22 cellular contexts compared by ENCODE assay signal in the genomic region with DNA sequence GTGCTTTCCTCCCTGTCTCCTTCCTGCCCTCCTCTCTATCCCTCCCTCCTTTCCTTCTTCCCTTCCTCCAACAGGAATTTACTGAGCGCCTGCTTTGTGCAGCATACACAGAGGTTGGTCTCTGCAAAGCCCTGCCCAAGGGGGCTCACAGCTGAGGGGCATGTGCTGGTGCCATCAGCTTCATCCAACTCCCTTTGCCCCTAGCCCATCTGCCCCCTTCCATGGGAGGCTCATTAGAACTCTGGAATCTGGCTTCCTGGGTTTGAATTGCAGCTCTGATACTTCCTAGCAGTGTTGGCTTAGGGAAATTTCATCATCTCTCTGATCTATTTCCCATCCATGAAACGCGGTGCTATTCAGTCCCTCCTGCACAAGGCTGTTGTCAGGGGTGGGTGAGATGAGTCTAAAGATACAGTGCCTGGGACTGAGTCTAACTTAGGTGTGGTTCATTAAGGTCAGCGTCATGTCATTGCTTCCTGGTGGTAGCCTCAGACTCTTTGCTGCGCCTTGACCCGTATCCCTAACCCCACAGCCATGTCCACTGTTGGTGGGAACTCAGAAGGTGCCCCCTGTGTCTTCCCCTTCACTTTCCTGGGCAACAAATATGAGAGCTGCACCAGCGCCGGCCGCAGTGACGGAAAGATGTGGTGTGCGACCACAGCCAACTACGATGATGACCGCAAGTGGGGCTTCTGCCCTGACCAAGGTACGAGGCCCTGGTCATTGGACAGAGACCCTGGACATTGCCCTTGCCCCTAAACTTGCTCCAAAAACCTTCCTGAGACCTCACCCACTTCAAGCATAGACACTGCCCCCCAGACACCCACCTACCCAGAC. TPM values are rescaled to one million over a fixed set of nuclear protein-coding genes. Genes with fewer than 3 reads are reported as not detected.
"Had no signal": no experiment of that assay in that cellular context is flagged by ENCODE, and none has a peak within 500 bp of the region (broad histone marks: within the 10 kb centered on the region; RNA-seq: fewer than 3 reads in every experiment).

No MANE protein-coding gene starts in this region.

- H3K4me1 ChIP-seq: adrenal gland had no signal

- DNase-seq: activated CD4-positive, alpha-beta T cell treated with anti-CD3 and anti-CD28 coated beads for 1 hour; activated CD4-positive, alpha-beta T cell treated with anti-CD3 and anti-CD28 coated beads, Interleukin-2, amount 50 U/mL, for 1 hour; activated gamma-delta T cell treated with Interleukin-2 at 50 U/mL for 16 hours; activated T-cell treated with anti-CD3 and anti-CD28 coated beads, Interleukin-2, amount 50 U/mL, for 1 hour; effector CD4-positive, alpha-beta T cell; heart left ventricle; left colon; mesendoderm; naive thymus-derived CD4-positive, alpha-beta T cell; stimulated activated CD4-positive, alpha-beta T cell treated with anti-CD3 and anti-CD28 coated beads, Interleukin-12 subunit alpha, Interleukin-12 subunit beta, amount 100 ng/mL, for 4 hours; stimulated activated CD4-positive, alpha-beta T cell treated with anti-CD3 and anti-CD28 coated beads, Interleukin-4, amount 100 ng/mL, for 4 hours; T-cell; transverse colon had no signal

- H3K4me3 Mint-ChIP-seq: activated naive CD4-positive, alpha-beta T cell treated with anti-CD3 and anti-CD28 coated beads, Interleukin-2, amount 50 U/mL, for 24 hours; dendritic cell treated with granulocyte-macrophage colony-stimulating factor and Interleukin-4, amounts not matched to agents 40 ng/mL and 50 ng/mL, for 4 days; naive thymus-derived CD4-positive, alpha-beta T cell; neural crest cell; stimulated activated naive CD8-positive, alpha-beta T cell treated with anti-CD3 and anti-CD28 coated beads, Interleukin-15, Interleukin-2, amounts not matched to agents 100 ng/mL and 50 ng/mL, for 24 hours; T-cell had no signal

- H3K27ac Mint-ChIP-seq: activated naive CD4-positive, alpha-beta T cell treated with anti-CD3 and anti-CD28 coated beads, Interleukin-2, amount 50 U/mL, for 24 hours; dendritic cell treated with granulocyte-macrophage colony-stimulating factor and Interleukin-4, amounts not matched to agents 40 ng/mL and 50 ng/mL, for 4 days; stimulated activated naive CD8-positive, alpha-beta T cell treated with anti-CD3 and anti-CD28 coated beads, Interleukin-15, Interleukin-2, amounts not matched to agents 100 ng/mL and 50 ng/mL, for 24 hours; T-cell had no signal

- ATAC-seq: esophagus mucosa; heart left ventricle; left colon; naive thymus-derived CD4-positive, alpha-beta T cell; T-cell had no signal

- H3K36me3 ChIP-seq: transverse colon had no signal

- H3K27me3 ChIP-seq: adrenal gland, heart left ventricle, transverse colon had no signal

- FAIRE-seq: frontal cortex, keratinocyte had no signal

- H3K4me3 ChIP-seq: adrenal gland, heart left ventricle, transverse colon had no signal

- H3K27me3 Mint-ChIP-seq: activated naive CD4-positive, alpha-beta T cell treated with anti-CD3 and anti-CD28 coated beads, Interleukin-2, amount 50 U/mL, for 24 hours; dendritic cell treated with granulocyte-macrophage colony-stimulating factor and Interleukin-4, amounts not matched to agents 40 ng/mL and 50 ng/mL, for 4 days; progenitor cell of endocrine pancreas had no signal

- H3K9me3 Mint-ChIP-seq: activated naive CD4-positive, alpha-beta T cell treated with anti-CD3 and anti-CD28 coated beads, Interleukin-2, amount 50 U/mL, for 24 hours; dendritic cell treated with granulocyte-macrophage colony-stimulating factor and Interleukin-4, amounts not matched to agents 40 ng/mL and 50 ng/mL, for 4 days; stimulated activated naive CD8-positive, alpha-beta T cell treated with anti-CD3 and anti-CD28 coated beads, Interleukin-15, Interleukin-2, amounts not matched to agents 100 ng/mL and 50 ng/mL, for 24 hours had no signal

- H3K9me3 ChIP-seq: adrenal gland, heart left ventricle, transverse colon had no signal

- H3K4me1 Mint-ChIP-seq: activated naive CD4-positive, alpha-beta T cell treated with anti-CD3 and anti-CD28 coated beads, Interleukin-2, amount 50 U/mL, for 24 hours; naive thymus-derived CD4-positive, alpha-beta T cell; T-cell had no signal

RNA-seq across cellular contexts. Expression of a gene that starts 10.3 kb away (rescaled TPM):
- polyA plus RNA-seq: naive thymus-derived CD4-positive, alpha-beta T cell had no signal
